In genomic region chr19:51546650-51547396, GRCh38 we compare ENCODE assay signal across 1 cellular context.
TF ChIP-seq lines count a peak whose summit lies in the region.

No MANE protein-coding gene starts in this region.

TF ChIP-seq in K562, 482 proteins besides CTCF, POLR2A, EP300 and RAD21 (continued from another document and continues in another):
- no peak for TF ChIP-seq CTCFL (IDR thresholded peaks at IDR 0.05; ENCODE audit: borderline replicate concordance, insufficient read depth, low read depth, low read length, poor library complexity, severe bottlenecking)
- TF ChIP-seq MITF (IDR thresholded peaks at IDR 0.05) = peak; percentile 87
- TF ChIP-seq ZNF589 (CRISPR knock-in tag; IDR thresholded peaks at IDR 0.05; ENCODE audit: low read depth) = peak; percentile 90; the same call in 1 of the 2 replicates
- TF ChIP-seq MTA3 (IDR thresholded peaks at IDR 0.05; ENCODE audit: borderline replicate concordance) = peak; percentile 88; the same call in 1 of the 2 replicates
- TF ChIP-seq ZFX (CRISPR knock-in tag; IDR thresholded peaks at IDR 0.05) = peak; percentile 42; the same call in 1 of the 2 replicates
- TF ChIP-seq ATF7 (IDR thresholded peaks at IDR 0.05) = peak; percentile 94
- peak; percentile 42; the same call in 1 of the 2 replicates for TF ChIP-seq ZBTB33 (CRISPR knock-in tag; IDR thresholded peaks at IDR 0.05)
- TF ChIP-seq LEF1 (IDR thresholded peaks at IDR 0.05) = peak; percentile 99
- TF ChIP-seq TEAD1 (CRISPR knock-in tag; IDR thresholded peaks at IDR 0.05) = peak; percentile 95 to 96
- peak; percentile 98 for TF ChIP-seq CBFA2T3 (IDR thresholded peaks at IDR 0.05)
- peak; percentile 47; the same call in 1 of the 2 replicates for TF ChIP-seq GABPB1 (CRISPR knock-in tag; IDR thresholded peaks at IDR 0.05)
- no peak for TF ChIP-seq PBX2 (CRISPR knock-in tag; IDR thresholded peaks at IDR 0.05; ENCODE audit: low read depth)
- peak; percentile 85 for TF ChIP-seq PBX2 (tag; conservative IDR thresholded peaks at IDR 0.05; ENCODE audit: low read depth)
- peak; percentile 99 for TF ChIP-seq SMARCC2 (IDR thresholded peaks at IDR 0.05; ENCODE audit: low read depth)
- TF ChIP-seq HBP1 (CRISPR knock-in tag; IDR thresholded peaks at IDR 0.05) = no peak
- peak; percentile 58 for TF ChIP-seq CREB1 (IDR thresholded peaks at IDR 0.05)
- no peak for TF ChIP-seq CREB1 (CRISPR knock-in tag; IDR thresholded peaks at IDR 0.05)
- peak; percentile 95 for TF ChIP-seq BRD4 (IDR thresholded peaks at IDR 0.05)
- no peak for TF ChIP-seq SLC30A9 (CRISPR knock-in tag; IDR thresholded peaks at IDR 0.05)
- TF ChIP-seq HDAC2 (IDR thresholded peaks at IDR 0.05) = peak; percentile 84
- TF ChIP-seq HNRNPH1 (optimal IDR thresholded peaks at IDR 0.05; ENCODE audit: low read depth, low read length) = no peak
- TF ChIP-seq PML (IDR thresholded peaks at IDR 0.05; ENCODE audit: low read length) = peak; percentile 96
- TF ChIP-seq MXI1 (IDR thresholded peaks at IDR 0.05; ENCODE audit: low read depth, low read length) = peak; percentile 71
- peak; percentile 58; the same call in 1 of the 2 replicates for TF ChIP-seq MEF2A (IDR thresholded peaks at IDR 0.05; ENCODE audit: control insufficient read depth, low read depth, low read length)
- peak; percentile 87 for TF ChIP-seq MYC (IDR thresholded peaks at IDR 0.05; ENCODE audit: low read depth, low read length)
- TF ChIP-seq MYC (CRISPR knock-in tag; IDR thresholded peaks at IDR 0.05; ENCODE audit: borderline replicate concordance, low read depth) = no peak
- peak; percentile 99 for TF ChIP-seq FOSL1 (tag; conservative IDR thresholded peaks at IDR 0.05)
- TF ChIP-seq ZNF217 (CRISPR knock-in tag; IDR thresholded peaks at IDR 0.05) = no peak
- TF ChIP-seq HDAC1 (IDR thresholded peaks at IDR 0.05) = peak in 1 of 2 experiments; percentile 69; a peak in 1 of 4 replicates
- TF ChIP-seq ATF3 (IDR thresholded peaks at IDR 0.05) = peak; percentile 98
- peak; percentile 97 for TF ChIP-seq ATF3 (CRISPR knock-in tag; conservative IDR thresholded peaks at IDR 0.05)
- TF ChIP-seq NRF1 (conservative IDR thresholded peaks at IDR 0.05 in 1 of 2, IDR thresholded peaks at IDR 0.05 in 1 of 2) = peak in 1 of 2 experiments; percentile 19; a peak in 1 of 4 replicates
- peak; percentile 87 to 88 for TF ChIP-seq NCOA2 (IDR thresholded peaks at IDR 0.05; ENCODE audit: partially characterized antibody in 2 of 2)
- TF ChIP-seq ZNF197 (CRISPR knock-in tag; IDR thresholded peaks at IDR 0.05; ENCODE audit: low read depth) = peak; percentile 91; the same call in 1 of the 2 replicates
- peak; percentile 28; the same call in 1 of the 2 replicates for TF ChIP-seq ZNF75A (CRISPR knock-in tag; IDR thresholded peaks at IDR 0.05)
- TF ChIP-seq ESRRA (IDR thresholded peaks at IDR 0.05; ENCODE audit: borderline replicate concordance, low read depth) = peak; percentile 99
- TF ChIP-seq AFF1 (IDR thresholded peaks at IDR 0.05; ENCODE audit: low read depth in 1 of 2, partially characterized antibody in 2 of 2) = peak; percentile 78 to 95
- peak; percentile 76 for TF ChIP-seq EHMT2 (IDR thresholded peaks at IDR 0.05)
- TF ChIP-seq XRCC5 (IDR thresholded peaks at IDR 0.05; ENCODE audit: low read depth, low read length) = no peak
- peak; percentile 78 for TF ChIP-seq VEZF1 (CRISPR knock-in tag; IDR thresholded peaks at IDR 0.05)
- peak; percentile 71; the same call in 1 of the 2 replicates for TF ChIP-seq RB1 (IDR thresholded peaks at IDR 0.05; ENCODE audit: low read depth)
- peak; percentile 82 for TF ChIP-seq TAF9B (IDR thresholded peaks at IDR 0.05; ENCODE audit: partially characterized antibody)
- TF ChIP-seq ZNF184 (CRISPR knock-in tag; IDR thresholded peaks at IDR 0.05) = no peak
- TF ChIP-seq ARHGAP35 (IDR thresholded peaks at IDR 0.05; ENCODE audit: partially characterized antibody) = no peak
- TF ChIP-seq CREBBP (IDR thresholded peaks at IDR 0.05; ENCODE audit: low read depth, low read length) = no peak
- TF ChIP-seq CBFA2T2 (conservative IDR thresholded peaks at IDR 0.05) = peak; percentile 97
- TF ChIP-seq E2F3 (CRISPR knock-in tag; IDR thresholded peaks at IDR 0.05) = no peak
- TF ChIP-seq CREM (IDR thresholded peaks at IDR 0.05; ENCODE audit: low read depth) = peak; percentile 85
- no peak for TF ChIP-seq SAFB2 (IDR thresholded peaks at IDR 0.05; ENCODE audit: borderline replicate concordance, low read depth, low read length, severe bottlenecking)
- TF ChIP-seq ZNF133 (CRISPR knock-in tag; IDR thresholded peaks at IDR 0.05) = no peak
- no peak for TF ChIP-seq ZNF445 (CRISPR knock-in tag; IDR thresholded peaks at IDR 0.05; ENCODE audit: low read depth)
- TF ChIP-seq FOXM1 (IDR thresholded peaks at IDR 0.05; ENCODE audit: low read depth) = peak; percentile 94
- TF ChIP-seq FOXM1 (CRISPR knock-in tag; IDR thresholded peaks at IDR 0.05; ENCODE audit: low read depth) = no peak
- no peak for TF ChIP-seq ZNF280B (CRISPR knock-in tag; IDR thresholded peaks at IDR 0.05)
